ENCODE assay signal across 13 cellular contexts in genomic region chr19:8449830-8450229, GRCh38. TPM values are rescaled to one million over a fixed set of nuclear protein-coding genes. Genes with fewer than 3 reads are reported as not detected.
DNase-seq lines count a peak whose midpoint lies in the region; ATAC-seq and TF ChIP-seq lines count a peak whose summit lies in the region.
"Had no signal": no experiment of that assay in that cellular context is flagged by ENCODE, and none has a peak within 500 bp of the region (broad histone marks: within the 10 kb centered on the region; RNA-seq: fewer than 3 reads in every experiment).

No MANE protein-coding gene starts in this region.

- DNase-seq in activated CD4-positive, alpha-beta T cell treated with anti-CD3 and anti-CD28 coated beads for 36 hours: no peak
- no peak for DNase-seq in activated CD4-positive, alpha-beta T cell treated with anti-CD3 and anti-CD28 coated beads, Interleukin-2, amount 50 U/mL, for 4 hours
- DNase-seq in PC-9 (peak; percentile 37 to 69), prostate gland (ENCODE audit: low spot score) (peak; percentile 54), RPMI8226 (no peak)
- DNase-seq in activated naive CD4-positive, alpha-beta T cell treated with Interleukin-2 at 50 U/mL for 16 hours: no peak
- DNase-seq: DMS153; NCI-H1417; NCI-H748 treated with DMSO at 0.1 percent for 48 hours; stimulated activated naive CD4-positive, alpha-beta T cell had no signal

- TF ChIP-seq POLR2A in prostate gland (IDR thresholded peaks at IDR 0.05): no peak

- CTCF ChIA-PET in activated CD4-positive, alpha-beta T cell treated with anti-CD3 and anti-CD28 coated beads for 36 hours (lab: Charles Lee): interaction anchor here (1.4 to 2.4 kb wide), 3 partner anchors 30 to 128 kb away, joined by 3 to 10 read pairs (median 5); partner anchors contain the start of gene MYO1F
- CTCF ChIA-PET in PC-9 (lab: Charles Lee): interaction anchor here (1.6 kb wide), 1 partner anchor 37 kb away, joined by 4 read pairs; the partner anchor contains the start of gene MARCHF2

- no peaks in the 10 kb centered on the region for H3K27me3 ChIP-seq in PC-9 (ENCODE audit: insufficient read depth, low read depth)
- no peaks in the 10 kb centered on the region for H3K27me3 ChIP-seq in prostate gland (replicated peaks; ENCODE audit: insufficient read depth)

- BruUV-seq in PC-9 (replicated peaks; lab: Mats Ljungman, UMichigan): no TSS peak

- no peak overlapping the region for H3K4me3 Mint-ChIP-seq in activated CD4-positive, alpha-beta T cell treated with anti-CD3 and anti-CD28 coated beads for 36 hours

- peaks cover 57% of the 10 kb centered on the region for H3K4me1 ChIP-seq in PC-9 (replicated peaks; ENCODE audit: insufficient read depth)
- peaks cover 44% of the 10 kb centered on the region for H3K4me1 ChIP-seq in prostate gland (replicated peaks)

- H3K9me2 ChIP-seq in PC-9 (ENCODE audit: insufficient read depth): no peaks in the 10 kb centered on the region

- intact Hi-C loops in activated CD4-positive, alpha-beta T cell treated with anti-CD3 and anti-CD28 coated beads for 36 hours (cut with DNase I, micrococcal nuclease): loop anchor here in 1 of 2 experiments (5.0 kb wide), 2 partner anchors 32 to 38 kb away; partner anchors contain the start of gene MARCHF2
- intact Hi-C loops in PC-9 (cut with micrococcal nuclease; ENCODE audit: unreplicated experiment) (loop anchor here (10.0 kb wide), 1 partner anchor 85 kb away; the partner anchor contains the start of gene ANGPTL4), prostate gland (cut with DNase I) (no loop called here)

- H3K4me3 ChIP-seq in PC-9 (no peak overlapping the region), prostate gland (no peak overlapping the region)

- H3K36me3 Mint-ChIP-seq in activated CD4-positive, alpha-beta T cell treated with anti-CD3 and anti-CD28 coated beads for 36 hours (ENCODE audit: low read depth): peaks cover 48% of the 10 kb centered on the region

- no peaks in the 10 kb centered on the region for H3K9me3 Mint-ChIP-seq in activated CD4-positive, alpha-beta T cell treated with anti-CD3 and anti-CD28 coated beads for 36 hours (ENCODE audit: low read depth)

- H2AFZ ChIP-seq in PC-9: no peak overlapping the region

- peaks cover 79% of the 10 kb centered on the region for H3K4me1 Mint-ChIP-seq in activated CD4-positive, alpha-beta T cell treated with anti-CD3 and anti-CD28 coated beads for 36 hours

- 54% methylated on average over 7 of the region's 8 CpGs for WGBS in prostate gland

- ATAC-seq in activated CD4-positive, alpha-beta T cell treated with anti-CD3 and anti-CD28 coated beads for 36 hours: no peak
- peak; percentile 81 for ATAC-seq in esophagus mucosa
- ATAC-seq in HG02870 (IDR thresholded peaks at IDR 0.05; ENCODE audit: unreplicated experiment): no peak

- POLR2A ChIA-PET in activated CD4-positive, alpha-beta T cell treated with anti-CD3 and anti-CD28 coated beads for 36 hours (lab: Charles Lee): interaction anchor here (0.7 to 1.4 kb wide), 5 partner anchors 8 to 702 kb away, joined by 3 to 4 read pairs (median 4); partner anchors contain the start of gene ZNF414
- POLR2A ChIA-PET in PC-9 (lab: Charles Lee; ENCODE audit: unreplicated experiment): interaction anchor here (0.7 kb wide), 1 partner anchor 27 kb away, joined by 3 read pairs; no protein-coding TSS in a partner anchor

- peaks cover 89% of the 10 kb centered on the region for H4K20me1 ChIP-seq in PC-9 (ENCODE audit: insufficient read depth)

- no peak overlapping the region for H3K27ac ChIP-seq in PC-9
- H3K27ac ChIP-seq in prostate gland: no peak overlapping the region

- peaks cover 47% of the 10 kb centered on the region for H3F3A ChIP-seq in PC-9 (ENCODE audit: insufficient read depth, low read depth)

- H3K27me3 Mint-ChIP-seq in activated CD4-positive, alpha-beta T cell treated with anti-CD3 and anti-CD28 coated beads for 36 hours: no peaks in the 10 kb centered on the region

- TF ChIP-seq CTCF in PC-9 (conservative IDR thresholded peaks at IDR 0.05) (no peak), prostate gland (IDR thresholded peaks at IDR 0.05) (no peak)

- H3K27ac Mint-ChIP-seq in activated CD4-positive, alpha-beta T cell treated with anti-CD3 and anti-CD28 coated beads for 36 hours: peak overlapping the region; percentile 6

- H3K9me3 ChIP-seq in PC-9 (ENCODE audit: insufficient read depth, low read depth) (no peaks in the 10 kb centered on the region), prostate gland (no peaks in the 10 kb centered on the region)

- H3K36me3 ChIP-seq in PC-9 (ENCODE audit: low read depth) (peaks cover 28% of the 10 kb centered on the region; the same call in 1 of the 2 replicates), prostate gland (no peaks in the 10 kb centered on the region)

- H3K4me2 ChIP-seq in PC-9: peak overlapping the region; percentile 5

- H3K79me2 ChIP-seq in PC-9 (ENCODE audit: low read depth): peaks cover 97% of the 10 kb centered on the region

RNA-seq across cellular contexts. Expression of gene HNRNPM, which starts 5.1 kb away (rescaled TPM):
- total RNA-seq in activated CD4-positive, alpha-beta T cell treated with anti-CD3 and anti-CD28 coated beads for 36 hours: 100 to 1,000 TPM; 250 to 304 TPM
- total RNA-seq in PC-9 (2021): 220 and 239 TPM in 2 replicates
- total RNA-seq in esophagus mucosa: 107 TPM
- 100 to 1,000 TPM; 111 to 147 TPM for total RNA-seq in prostate gland

RNA-seq across cellular contexts. Expression of gene MARCHF2, which starts 36.7 kb away (rescaled TPM):
- 10 to 100 TPM in 1 of 2 experiments, 1 to 10 TPM in 1; 9.1 to 10.1 TPM for total RNA-seq in activated CD4-positive, alpha-beta T cell treated with anti-CD3 and anti-CD28 coated beads for 36 hours
- total RNA-seq in PC-9 (2021): 16.6 and 25.2 TPM in 2 replicates
- 21.4 TPM for total RNA-seq in esophagus mucosa
- total RNA-seq in prostate gland: 100 to 1,000 TPM; 119 to 163 TPM

RNA-seq across cellular contexts. Expression of gene PRAM1, which starts 52.6 kb away (rescaled TPM):
- total RNA-seq in activated CD4-positive, alpha-beta T cell treated with anti-CD3 and anti-CD28 coated beads for 36 hours: 1 to 10 TPM in 1 of 2 experiments, under 1 TPM in 1; 0.90 to 1.1 TPM
- total RNA-seq in PC-9 (2021) (0.85 and 0.90 TPM in 2 replicates), esophagus mucosa (0.76 TPM), prostate gland (1 to 10 TPM; 2.4 to 5.3 TPM)
- total RNA-seq: SK-MEL-5 had no signal

RNA-seq across cellular contexts. Expression of gene RAB11B, which starts 59.7 kb away (rescaled TPM):
- total RNA-seq in activated CD4-positive, alpha-beta T cell treated with anti-CD3 and anti-CD28 coated beads for 36 hours: 10 to 100 TPM; 74.3 to 93.4 TPM
- total RNA-seq in PC-9 (2021) (119 and 126 TPM in 2 replicates), esophagus mucosa (52.4 TPM), prostate gland (100 to 1,000 TPM in 1 of 2 donors, 10 to 100 TPM in 1; 60.7 to 103 TPM)

Comparison
In these comparisons a context has a peak if more than half of its experiments do, and no peak if none do; other contexts are left out.
1. DNase-seq: peak in PC-9 (2 of 2) and prostate gland (single experiment); none in activated CD4-positive, alpha-beta T cell treated with anti-CD3 and anti-CD28 coated beads for 36 hours (single experiment), activated CD4-positive, alpha-beta T cell treated with anti-CD3 and anti-CD28 coated beads, Interleukin-2, amount 50 U/mL, for 4 hours (0 of 2), RPMI8226 (single experiment) and activated naive CD4-positive, alpha-beta T cell treated with Interleukin-2 at 50 U/mL for 16 hours (single experiment).